Comparison of ENCODE assay signal across 20 cellular contexts in the genomic region with DNA sequence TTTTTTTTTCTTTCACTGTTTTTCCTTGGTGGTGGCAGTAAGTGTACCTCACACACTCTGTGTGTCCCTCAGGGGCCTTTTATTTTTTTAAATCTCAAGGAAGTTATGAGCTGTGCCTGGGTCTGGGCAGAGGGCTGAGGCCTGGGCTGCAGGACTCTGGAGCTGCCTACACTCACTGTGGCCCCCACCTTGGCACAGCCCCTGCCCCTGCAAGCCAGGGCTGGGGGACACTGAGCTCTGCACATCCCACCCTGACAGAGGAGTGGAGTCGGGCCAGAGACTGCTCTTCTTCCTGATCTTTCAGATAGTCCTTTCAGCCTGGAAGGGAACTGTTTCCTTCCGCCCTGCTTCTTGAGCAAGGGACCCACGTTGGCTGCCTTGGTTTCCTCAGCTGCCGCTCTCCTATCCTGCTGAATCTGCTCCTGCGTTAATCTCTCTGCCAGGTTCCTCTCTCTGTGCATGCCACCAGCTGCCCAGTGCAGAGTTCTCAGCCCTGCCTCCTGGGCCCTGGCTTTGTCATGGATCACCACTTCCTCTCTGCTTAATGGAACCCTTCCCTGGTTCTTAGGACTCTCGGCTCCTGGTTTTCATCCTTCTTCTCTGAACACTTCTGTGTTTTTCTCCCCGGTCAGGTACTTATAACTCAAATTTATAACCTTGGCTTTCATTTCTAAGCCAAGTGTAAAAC.
"Had no signal": no experiment of that assay in that cellular context is flagged by ENCODE, and none has a peak within 500 bp of the region (broad histone marks: within the 10 kb centered on the region; RNA-seq: fewer than 3 reads in every experiment).

No MANE protein-coding gene starts in this region.

- H3K27ac Mint-ChIP-seq: activated B cell treated with CpG ODN at 0.5 μM for 24 hours; activated CD4-positive, alpha-beta memory T cell treated with anti-CD3 and anti-CD28 coated beads, Interleukin-2, amount 10 ng/mL, durations not matched to agents 7 days and 5 days; activated CD4-positive, alpha-beta T cell treated with anti-CD3 and anti-CD28 coated beads, Interleukin-2, amount 10 ng/mL, durations not matched to agents 7 days and 5 days; activated naive CD4-positive, alpha-beta T cell treated with anti-CD3 and anti-CD28 coated beads for 36 hours; activated naive CD8-positive, alpha-beta T cell; activated T-helper 17 cell treated with anti-CD3 and anti-CD28 coated beads, Interleukin-2, amount 50 U/mL, for 72 hours had no signal

- H3K36me3 Mint-ChIP-seq: activated naive CD8-positive, alpha-beta T cell; brain had no signal

- DNase-seq: activated B cell treated with CpG ODN at 0.5 μM for 24 hours; activated CD4-positive, alpha-beta memory T cell treated with anti-CD3 and anti-CD28 coated beads, Interleukin-2, amount 10 ng/mL, durations not matched to agents 7 days and 5 days; activated CD4-positive, alpha-beta T cell treated with anti-CD3 and anti-CD28 coated beads, Interleukin-2, amount 10 ng/mL, durations not matched to agents 7 days and 5 days; activated gamma-delta T cell; activated naive CD4-positive, alpha-beta T cell treated with anti-CD3 and anti-CD28 coated beads for 36 hours; activated T-cell treated with anti-CD3 and anti-CD28 coated beads for 4 hours; activated T-cell treated with anti-CD3 and anti-CD28 coated beads, Interleukin-2, amount 50 U/mL, for 48 hours; amygdala; Kasumi-1; NCI-H1048; NCI-H1930; NCI-H345; NCI-H526 treated with DMSO at 0.1 percent for 48 hours; PC-3; SIG-M5 had no signal

- H3K4me1 Mint-ChIP-seq: activated CD4-positive, alpha-beta memory T cell treated with anti-CD3 and anti-CD28 coated beads, Interleukin-2, amount 10 ng/mL, durations not matched to agents 7 days and 5 days; activated T-helper 17 cell treated with anti-CD3 and anti-CD28 coated beads, Interleukin-2, amount 50 U/mL, for 72 hours; central memory CD8-positive, alpha-beta T cell had no signal

- H3K9me3 Mint-ChIP-seq: activated B cell treated with CpG ODN at 0.5 μM for 24 hours; activated CD4-positive, alpha-beta memory T cell treated with anti-CD3 and anti-CD28 coated beads, Interleukin-2, amount 10 ng/mL, durations not matched to agents 7 days and 5 days; activated CD4-positive, alpha-beta T cell treated with anti-CD3 and anti-CD28 coated beads, Interleukin-2, amount 10 ng/mL, durations not matched to agents 7 days and 5 days; activated naive CD4-positive, alpha-beta T cell treated with anti-CD3 and anti-CD28 coated beads for 36 hours; activated T-helper 17 cell treated with anti-CD3 and anti-CD28 coated beads, Interleukin-2, amount 50 U/mL, for 72 hours; central memory CD8-positive, alpha-beta T cell had no signal

- ATAC-seq: activated T-helper 17 cell treated with anti-CD3 and anti-CD28 coated beads, Interleukin-2, amount 50 U/mL, for 72 hours; K562; PC-3 had no signal

- H3K4me3 ChIP-seq: K562 had no signal

- H3K4me3 Mint-ChIP-seq: activated B cell treated with CpG ODN at 0.5 μM for 24 hours; activated CD4-positive, alpha-beta memory T cell treated with anti-CD3 and anti-CD28 coated beads, Interleukin-2, amount 10 ng/mL, durations not matched to agents 7 days and 5 days; activated CD4-positive, alpha-beta T cell treated with anti-CD3 and anti-CD28 coated beads, Interleukin-2, amount 10 ng/mL, durations not matched to agents 7 days and 5 days; activated naive CD4-positive, alpha-beta T cell treated with anti-CD3 and anti-CD28 coated beads for 36 hours; activated naive CD8-positive, alpha-beta T cell; activated T-helper 17 cell treated with anti-CD3 and anti-CD28 coated beads, Interleukin-2, amount 50 U/mL, for 72 hours; brain; central memory CD8-positive, alpha-beta T cell had no signal
